Comparison of ENCODE assay signal across 8 cellular contexts in the genomic region with DNA sequence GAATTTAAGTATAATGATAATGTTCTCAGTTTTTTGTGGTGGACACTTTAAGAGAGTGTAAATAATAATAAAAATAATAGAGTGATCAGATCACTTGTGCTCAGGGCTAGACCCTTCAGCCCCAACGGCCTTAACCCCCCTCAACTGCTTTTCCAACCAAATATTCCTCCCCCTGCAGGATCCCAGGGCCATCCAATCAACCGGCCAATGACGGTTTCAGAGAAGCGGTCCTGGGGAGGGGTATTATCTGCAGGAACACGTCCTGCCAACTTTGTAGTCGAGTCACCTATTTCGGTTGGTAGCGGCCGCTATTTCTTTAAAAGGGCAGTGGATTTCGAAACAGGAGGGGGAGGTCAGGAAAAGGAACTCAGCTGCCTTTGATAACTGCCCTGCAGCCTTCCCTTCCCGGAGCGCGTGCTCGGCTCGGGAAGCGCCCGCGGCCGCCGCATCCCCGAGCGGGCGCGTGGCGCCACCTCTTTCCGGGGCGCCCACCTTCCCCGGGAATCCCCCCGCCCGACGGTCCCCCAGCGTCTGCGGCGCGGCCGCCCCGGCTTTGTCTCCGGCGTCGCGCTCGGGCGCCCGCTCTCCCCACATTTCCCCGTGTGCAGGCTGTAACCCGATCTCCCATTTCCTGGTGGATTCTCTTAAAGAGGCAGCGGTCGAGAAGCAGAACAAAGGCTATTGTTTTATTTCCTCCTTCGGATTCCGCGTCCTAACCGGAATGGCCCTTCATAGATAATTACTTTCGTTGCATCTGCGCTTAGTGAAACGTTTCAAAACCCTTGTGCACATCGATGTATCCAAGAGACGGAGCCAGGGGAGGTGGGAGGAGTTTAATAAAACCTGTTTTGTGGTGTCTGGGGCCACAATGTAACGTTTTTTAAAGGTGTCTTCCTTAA. TPM values are rescaled to one million over a fixed set of nuclear protein-coding genes. Genes with fewer than 3 reads are reported as not detected.
DNase-seq lines count a peak whose midpoint lies in the region; ATAC-seq and TF ChIP-seq lines count a peak whose summit lies in the region.

No MANE protein-coding gene starts in this region.

- peak overlapping the region; percentile 97 to 100 (median 99) for H3K9ac ChIP-seq in BLaER1 treated with 17β-estradiol and CSF1 and Interleukin-3, amounts not matched to agents 10 nM and 100 nM
- H3K9ac ChIP-seq in liver (ENCODE audit: low read depth in 1 of 2, low read length in 2 of 2), result peak overlapping the region; percentile 97 to 99

- no peak for TF ChIP-seq CTCF in liver (IDR thresholded peaks at IDR 0.05; ENCODE audit: low read depth, low read length, missing input control)

- H3K4me3 ChIP-seq in BLaER1 treated with 17β-estradiol and CSF1 and Interleukin-3, amounts not matched to agents 10 nM and 100 nM, result peak overlapping the region; percentile 72 to 87 (median 78)
- H3K4me3 ChIP-seq in liver (ENCODE audit: low read depth in 1 of 3, low read length in 3 of 3), result peak overlapping the region; percentile 98

- peaks cover 0 to 12% (median 4%) of the 10 kb centered on the region in 11 experiments; a peak in 8 of 22 replicates for H4K20me1 ChIP-seq in BLaER1 treated with 17β-estradiol and CSF1 and Interleukin-3, amounts not matched to agents 10 nM and 100 nM

- H3K27me3 ChIP-seq in BLaER1 treated with 17β-estradiol and CSF1 and Interleukin-3, amounts not matched to agents 10 nM and 100 nM, result no peaks in the 10 kb centered on the region
- no peaks in the 10 kb centered on the region for H3K27me3 ChIP-seq in liver (ENCODE audit: control insufficient read depth in 4 of 4, insufficient read depth in 4 of 4, low read length in 3 of 4)

- peak in 1 of 2 donors; percentile 27 for TF ChIP-seq RAD21 in liver (IDR thresholded peaks at IDR 0.05)

- H3K27ac ChIP-seq in BLaER1 treated with 17β-estradiol and CSF1 and Interleukin-3, amounts not matched to agents 10 nM and 100 nM, result peak overlapping the region; percentile 99 to 100 (median 100)
- peak overlapping the region; percentile 98 to 99 for H3K27ac ChIP-seq in liver (ENCODE audit: low read depth in 1 of 2, low read length in 2 of 2)

- WGBS in liver, result under 1% methylated on average over 58 of the region's 58 CpGs

- peaks cover 0 to 8% (median 0%) of the 10 kb centered on the region in 11 experiments; a peak in 1 of 22 replicates for H3K9me3 ChIP-seq in BLaER1 treated with 17β-estradiol and CSF1 and Interleukin-3, amounts not matched to agents 10 nM and 100 nM (replicated peaks in 1 of 11)
- H3K9me3 ChIP-seq in liver (ENCODE audit: control insufficient read depth in 4 of 4, low read length in 3 of 4), result no peaks in the 10 kb centered on the region

- peak overlapping the region; percentile 58 to 95 (median 80) for H3K4me2 ChIP-seq in BLaER1 treated with 17β-estradiol and CSF1 and Interleukin-3, amounts not matched to agents 10 nM and 100 nM

- no peaks in the 10 kb centered on the region for H3K36me3 ChIP-seq in BLaER1 treated with 17β-estradiol and CSF1 and Interleukin-3, amounts not matched to agents 10 nM and 100 nM
- no peaks in the 10 kb centered on the region for H3K36me3 ChIP-seq in liver (ENCODE audit: control insufficient read depth in 4 of 4, insufficient read depth in 3 of 4, low read depth in 1 of 4, low read length in 3 of 4)

- peaks cover 23 to 35% (median 26%) of the 10 kb centered on the region in 10 experiments for H3K4me1 ChIP-seq in BLaER1 treated with 17β-estradiol and CSF1 and Interleukin-3, amounts not matched to agents 10 nM and 100 nM
- peaks cover 0 to 21% (median 0%) of the 10 kb centered on the region in 4 donors for H3K4me1 ChIP-seq in liver (ENCODE audit: control insufficient read depth in 4 of 4, insufficient read depth in 4 of 4, low read length in 3 of 4)

- DNase-seq in GM19238 (ENCODE audit: insufficient read length, low spot score) (peak; percentile 64), NCI-H524 (lab: John Stamatoyannopoulos, UW) (peak; percentile 57 to 73), dermis microvascular lymphatic vessel endothelial cell (ENCODE audit: low read depth in 2 of 2) (peak; percentile 72 to 90)
- peak; percentile 50 for DNase-seq in activated CD4-positive, alpha-beta T cell treated with anti-CD3 and anti-CD28 coated beads, Interleukin-2, amount 50 U/mL, for 1 hour
- DNase-seq in stimulated activated CD4-positive, alpha-beta T cell treated with anti-CD3 and anti-CD28 coated beads, Interleukin-4, amount 100 ng/mL, for 24 hours, result peak; percentile 69

- ATAC-seq in HG03432 (IDR thresholded peaks at IDR 0.05; ENCODE audit: unreplicated experiment), result peak; percentile 37

TF ChIP-seq in liver, 16 proteins besides CTCF, POLR2A, EP300 and RAD21:
- TF ChIP-seq EGR1 (IDR thresholded peaks at IDR 0.05; ENCODE audit: low read depth in 2 of 2), result peak; percentile 7 to 76
- peak; percentile 16 to 28 for TF ChIP-seq HNF4A (conservative IDR thresholded peaks at IDR 0.05)
- TF ChIP-seq, protein P1, sequence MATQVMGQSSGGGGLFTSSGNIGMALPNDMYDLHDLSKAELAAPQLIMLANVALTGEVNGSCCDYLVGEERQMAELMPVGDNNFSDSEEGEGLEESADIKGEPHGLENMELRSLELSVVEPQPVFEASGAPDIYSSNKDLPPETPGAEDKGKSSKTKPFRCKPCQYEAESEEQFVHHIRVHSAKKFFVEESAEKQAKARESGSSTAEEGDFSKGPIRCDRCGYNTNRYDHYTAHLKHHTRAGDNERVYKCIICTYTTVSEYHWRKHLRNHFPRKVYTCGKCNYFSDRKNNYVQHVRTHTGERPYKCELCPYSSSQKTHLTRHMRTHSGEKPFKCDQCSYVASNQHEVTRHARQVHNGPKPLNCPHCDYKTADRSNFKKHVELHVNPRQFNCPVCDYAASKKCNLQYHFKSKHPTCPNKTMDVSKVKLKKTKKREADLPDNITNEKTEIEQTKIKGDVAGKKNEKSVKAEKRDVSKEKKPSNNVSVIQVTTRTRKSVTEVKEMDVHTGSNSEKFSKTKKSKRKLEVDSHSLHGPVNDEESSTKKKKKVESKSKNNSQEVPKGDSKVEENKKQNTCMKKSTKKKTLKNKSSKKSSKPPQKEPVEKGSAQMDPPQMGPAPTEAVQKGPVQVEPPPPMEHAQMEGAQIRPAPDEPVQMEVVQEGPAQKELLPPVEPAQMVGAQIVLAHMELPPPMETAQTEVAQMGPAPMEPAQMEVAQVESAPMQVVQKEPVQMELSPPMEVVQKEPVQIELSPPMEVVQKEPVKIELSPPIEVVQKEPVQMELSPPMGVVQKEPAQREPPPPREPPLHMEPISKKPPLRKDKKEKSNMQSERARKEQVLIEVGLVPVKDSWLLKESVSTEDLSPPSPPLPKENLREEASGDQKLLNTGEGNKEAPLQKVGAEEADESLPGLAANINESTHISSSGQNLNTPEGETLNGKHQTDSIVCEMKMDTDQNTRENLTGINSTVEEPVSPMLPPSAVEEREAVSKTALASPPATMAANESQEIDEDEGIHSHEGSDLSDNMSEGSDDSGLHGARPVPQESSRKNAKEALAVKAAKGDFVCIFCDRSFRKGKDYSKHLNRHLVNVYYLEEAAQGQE (IDR thresholded peaks at IDR 0.05), result peak; percentile 42
- TF ChIP-seq, protein P2, sequence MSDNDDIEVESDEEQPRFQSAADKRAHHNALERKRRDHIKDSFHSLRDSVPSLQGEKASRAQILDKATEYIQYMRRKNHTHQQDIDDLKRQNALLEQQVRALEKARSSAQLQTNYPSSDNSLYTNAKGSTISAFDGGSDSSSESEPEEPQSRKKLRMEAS (IDR thresholded peaks at IDR 0.05), result peak; percentile 96
- TF ChIP-seq YY1 (IDR thresholded peaks at IDR 0.05), result peak; percentile 29
- no peak for TF ChIP-seq FOXA2 (IDR thresholded peaks at IDR 0.05)
- TF ChIP-seq, protein P3, sequence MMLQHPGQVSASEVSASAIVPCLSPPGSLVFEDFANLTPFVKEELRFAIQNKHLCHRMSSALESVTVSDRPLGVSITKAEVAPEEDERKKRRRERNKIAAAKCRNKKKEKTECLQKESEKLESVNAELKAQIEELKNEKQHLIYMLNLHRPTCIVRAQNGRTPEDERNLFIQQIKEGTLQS (IDR thresholded peaks at IDR 0.05), result no peak
- TF ChIP-seq JUND (IDR thresholded peaks at IDR 0.05), result no peak
- TF ChIP-seq RXRA (IDR thresholded peaks at IDR 0.05), result peak in 1 of 2 donors; percentile 36

RNA-seq across cellular contexts. Expression of a gene that starts 0.7 kb away (rescaled TPM):
- total RNA-seq in dermis microvascular lymphatic vessel endothelial cell (7.3 and 9.0 TPM in 2 replicates), liver (1 to 10 TPM; 4.4 to 6.2 TPM)
- 1 to 10 TPM; 2.0 to 2.6 TPM for polyA plus RNA-seq in liver

Comparison
In these comparisons a context has a peak if more than half of its experiments do, and no peak if none do; other contexts are left out.
1. Peak in every context shown above with its lines: DNase-seq, ATAC-seq, H3K4me3 ChIP-seq and H3K27ac ChIP-seq.